In the genomic region with DNA sequence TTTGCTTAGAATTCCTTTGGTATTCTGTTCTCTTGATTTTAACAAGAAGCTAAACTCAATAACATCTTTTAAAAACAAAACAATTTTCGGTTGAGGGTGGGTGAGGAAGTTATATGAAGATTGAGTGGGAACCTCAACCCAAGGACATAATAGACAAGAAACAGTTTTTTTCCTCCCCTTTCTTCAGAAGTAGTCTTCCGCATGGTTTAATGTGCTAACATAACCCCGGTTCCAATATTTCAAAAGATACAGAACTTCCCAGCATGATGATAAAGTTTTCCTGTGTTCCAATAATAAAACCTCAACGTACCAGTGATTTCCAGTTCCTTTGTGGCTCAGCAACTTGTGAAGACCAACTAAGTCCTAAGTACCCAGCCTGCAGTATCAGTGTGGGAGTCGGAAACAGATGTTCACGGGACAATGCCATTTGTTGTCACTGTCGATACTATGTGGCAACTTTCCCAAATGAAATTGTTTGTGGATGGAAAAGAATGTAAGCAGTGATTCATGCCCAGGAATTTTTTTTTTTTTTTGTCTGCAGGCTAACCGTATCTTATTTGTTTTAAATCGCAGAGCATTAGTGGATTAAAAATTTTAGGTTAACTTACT, we compare ENCODE assay signal across 10 cellular contexts. TPM values are rescaled to one million over a fixed set of nuclear protein-coding genes. Genes with fewer than 3 reads are reported as not detected.
A peak's percentile ranks its signal among the peaks of the same experiment; 100 is the strongest.
DNase-seq lines count a peak whose midpoint lies in the region; ATAC-seq and TF ChIP-seq lines count a peak whose summit lies in the region.
"Had no signal": no experiment of that assay in that cellular context is flagged by ENCODE, and none has a peak within 500 bp of the region (broad histone marks: within the 10 kb centered on the region; RNA-seq: fewer than 3 reads in every experiment).

No MANE protein-coding gene starts in this region.

- H3K36me3 ChIP-seq in GM23338 (ENCODE audit: insufficient read depth) (no peaks in the 10 kb centered on the region), SU-DHL-6 (ENCODE audit: low read length) (no peaks in the 10 kb centered on the region), gastrocnemius medialis (no peaks in the 10 kb centered on the region)

- peak; percentile 43; the same call in 2 of the 3 replicates for ATAC-seq in GM23338
- peak; percentile 54 to 62 for ATAC-seq in gastrocnemius medialis
- ATAC-seq in GM18519 (IDR thresholded peaks at IDR 0.05; ENCODE audit: low FRiP score, unreplicated experiment), result no peak
- no peak for ATAC-seq in HG03175 (IDR thresholded peaks at IDR 0.05; ENCODE audit: unreplicated experiment)

- no peaks in the 10 kb centered on the region for H3K9me3 ChIP-seq in SU-DHL-6 (ENCODE audit: insufficient read depth, low read length)
- H3K9me3 ChIP-seq in gastrocnemius medialis, result no peaks in the 10 kb centered on the region

- H3F3A ChIP-seq in GM23338 (replicated peaks; ENCODE audit: low read depth) (no peaks in the 10 kb centered on the region), SU-DHL-6 (ENCODE audit: insufficient read depth) (no peaks in the 10 kb centered on the region)

- DNase-seq in GM23338 (ENCODE audit: low spot score) (peak; percentile 40), glomerular endothelial cell (ENCODE audit: extremely low read depth, low read depth, low spot score) (peak; percentile 100), gastrocnemius medialis (no peak), NCI-H146 (lab: John Stamatoyannopoulos, UW) (no peak), DMS114 treated with DMSO at 0.1 percent for 48 hours (lab: John Stamatoyannopoulos, UW; ENCODE audit: unreplicated experiment) (no peak)
- DNase-seq: activated effector memory CD4-positive, alpha-beta T cell treated with anti-CD3 and anti-CD28 coated beads, Interleukin-2, amount 50 U/mL, for 16 hours; OCI-M1 had no signal

- no peaks in the 10 kb centered on the region for H3K36me3 Mint-ChIP-seq in GM23338 (ENCODE audit: low read depth)

- H3K27ac Mint-ChIP-seq in GM23338, result no peak overlapping the region

- peaks cover 6% of the 10 kb centered on the region for H3K27me3 Mint-ChIP-seq in GM23338 (ENCODE audit: insufficient read depth, low read depth, poor library complexity)

- H3K79me2 ChIP-seq in GM23338 (replicated peaks; ENCODE audit: insufficient read depth) (no peaks in the 10 kb centered on the region; the same call in 1 of the 2 replicates), SU-DHL-6 (ENCODE audit: insufficient read depth, low read length) (no peaks in the 10 kb centered on the region)

- TF ChIP-seq CTCF in GM23338 (conservative IDR thresholded peaks at IDR 0.05; ENCODE audit: low read depth in 2 of 2) (no peak), SU-DHL-6 (IDR thresholded peaks at IDR 0.05; ENCODE audit: insufficient read depth, low read length, poor library complexity, severe bottlenecking) (no peak), gastrocnemius medialis (IDR thresholded peaks at IDR 0.05 in 4 of 5, conservative IDR thresholded peaks at IDR 0.05 in 1 of 5) (no peak)

- H3K4me2 ChIP-seq in GM23338, result no peak overlapping the region
- peak overlapping the region; percentile 6 for H3K4me2 ChIP-seq in SU-DHL-6 (ENCODE audit: low read depth, low read length, poor library complexity, severe bottlenecking)

- no peak for TF ChIP-seq POLR2A in gastrocnemius medialis (IDR thresholded peaks at IDR 0.05)

- H3K9me2 ChIP-seq in GM23338 (ENCODE audit: insufficient read depth) (no peaks in the 10 kb centered on the region), SU-DHL-6 (replicated peaks; ENCODE audit: insufficient read depth, low read length) (no peaks in the 10 kb centered on the region)

- intact Hi-C loops in gastrocnemius medialis (cut with DNase I; ENCODE audit: low total_unique reads), result no loop called here

- no peak overlapping the region for H3K4me3 Mint-ChIP-seq in GM23338

- H4K20me1 ChIP-seq in GM23338 (replicated peaks; ENCODE audit: insufficient read depth) (no peaks in the 10 kb centered on the region; the same call in 1 of the 2 replicates), SU-DHL-6 (ENCODE audit: low read depth, low read length) (no peaks in the 10 kb centered on the region)

- no peaks in the 10 kb centered on the region for H3K9me3 Mint-ChIP-seq in GM23338

- peaks cover 32% of the 10 kb centered on the region for H3K4me1 Mint-ChIP-seq in GM23338

- H3K4me3 ChIP-seq in GM23338 (no peak overlapping the region), SU-DHL-6 (ENCODE audit: insufficient read depth, low read length, poor library complexity, severe bottlenecking) (no peak overlapping the region), gastrocnemius medialis (no peak overlapping the region)

- no peak overlapping the region for H3K9ac ChIP-seq in SU-DHL-6 (ENCODE audit: low read length)

- no peak overlapping the region for H2AFZ ChIP-seq in GM23338
- no peak overlapping the region for H2AFZ ChIP-seq in SU-DHL-6 (ENCODE audit: low read depth, low read length, severe bottlenecking)

- H3K27me3 ChIP-seq in GM23338 (ENCODE audit: insufficient read depth) (no peaks in the 10 kb centered on the region), SU-DHL-6 (ENCODE audit: low read length) (no peaks in the 10 kb centered on the region), gastrocnemius medialis (no peaks in the 10 kb centered on the region)

- H3K27ac ChIP-seq in GM23338 (ENCODE audit: low read depth) (peak overlapping the region; percentile 30; the same call in 1 of the 2 replicates), SU-DHL-6 (ENCODE audit: low read depth, low read length) (no peak overlapping the region), gastrocnemius medialis (peak overlapping the region in 3 of 4 donors; percentile 6 to 41 (median 37))

- H3K4me1 ChIP-seq in GM23338 (ENCODE audit: insufficient read depth), result peaks cover 24% of the 10 kb centered on the region
- H3K4me1 ChIP-seq in gastrocnemius medialis, result peaks cover 0 to 3% of the 10 kb centered on the region in 2 donors

- in situ Hi-C loops in gastrocnemius medialis (cut with MboI; ENCODE audit: low sequenced_read_pairs in 4 of 4), result no loop called here

TF ChIP-seq in GM23338, 12 proteins besides CTCF, POLR2A, EP300 and RAD21:
- TF ChIP-seq NANOG (IDR thresholded peaks at IDR 0.05; ENCODE audit: borderline replicate concordance) (no peak), POLR2AphosphoS5 (IDR thresholded peaks at IDR 0.05; ENCODE audit: low read depth) (no peak), ZNF331 (CRISPR knock-in tag; IDR thresholded peaks at IDR 0.05; ENCODE audit: low read depth) (no peak), EZH2 (IDR thresholded peaks at IDR 0.05; ENCODE audit: low read depth, unreplicated experiment) (no peak)
TF ChIP-seq in GM23338: peak in this region for 0.

RNA-seq across cellular contexts. Expression of gene NR5A2, which starts 48.5 kb away (rescaled TPM):
- 8.8 and 13.1 TPM in 2 replicates for total RNA-seq in GM23338 (2014; rRNA removed; shearing (Covaris generic))
- 4.4 and 4.5 TPM in 2 replicates for polyA plus RNA-seq in GM23338 (2016; fragmentation: Nextera tagmentation; extraction: Ambion mirVana)
- total RNA-seq in glomerular endothelial cell, result 18.1 and 27.9 TPM in 2 replicates
- 1 to 10 TPM; 1.1 to 1.9 (median 1.2) TPM for total RNA-seq in gastrocnemius medialis

Comparison
In these comparisons a context has a peak if more than half of its experiments do, and no peak if none do; other contexts are left out.
1. ATAC-seq: peak in GM23338 (single experiment) and gastrocnemius medialis (2 of 2); none in GM18519 (single experiment) and HG03175 (single experiment).
2. DNase-seq: peak in GM23338 (single experiment) and glomerular endothelial cell (single experiment); none in gastrocnemius medialis (0 of 2), NCI-H146 (single experiment) and DMS114 treated with DMSO at 0.1 percent for 48 hours (single experiment).